Comparison of ENCODE assay signal across 1 cellular context in the genomic region with DNA sequence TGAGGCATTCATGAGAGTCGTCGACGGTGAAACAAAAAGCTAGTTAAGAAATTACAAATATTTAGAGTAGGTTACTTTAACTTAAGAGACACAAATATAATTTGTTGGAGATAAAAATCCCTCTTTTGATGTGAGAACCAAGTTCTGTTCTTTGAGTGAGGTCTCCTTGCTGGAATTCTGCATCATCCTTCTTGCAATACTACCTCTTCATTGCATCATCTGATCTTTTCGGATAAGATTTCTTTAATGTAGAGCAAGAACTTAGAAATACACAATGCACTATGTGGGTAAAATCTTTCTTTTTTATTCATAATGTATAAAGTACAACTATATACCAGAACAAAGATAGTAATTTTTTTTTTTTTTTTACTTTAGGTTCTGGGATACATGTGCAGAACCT.
TF ChIP-seq lines count a peak whose summit lies in the region.

No MANE protein-coding gene starts in this region.

TF ChIP-seq in HCT116, 20 proteins besides CTCF, POLR2A, EP300 and RAD21 (continued from another document):
- TF ChIP-seq, protein P1, sequence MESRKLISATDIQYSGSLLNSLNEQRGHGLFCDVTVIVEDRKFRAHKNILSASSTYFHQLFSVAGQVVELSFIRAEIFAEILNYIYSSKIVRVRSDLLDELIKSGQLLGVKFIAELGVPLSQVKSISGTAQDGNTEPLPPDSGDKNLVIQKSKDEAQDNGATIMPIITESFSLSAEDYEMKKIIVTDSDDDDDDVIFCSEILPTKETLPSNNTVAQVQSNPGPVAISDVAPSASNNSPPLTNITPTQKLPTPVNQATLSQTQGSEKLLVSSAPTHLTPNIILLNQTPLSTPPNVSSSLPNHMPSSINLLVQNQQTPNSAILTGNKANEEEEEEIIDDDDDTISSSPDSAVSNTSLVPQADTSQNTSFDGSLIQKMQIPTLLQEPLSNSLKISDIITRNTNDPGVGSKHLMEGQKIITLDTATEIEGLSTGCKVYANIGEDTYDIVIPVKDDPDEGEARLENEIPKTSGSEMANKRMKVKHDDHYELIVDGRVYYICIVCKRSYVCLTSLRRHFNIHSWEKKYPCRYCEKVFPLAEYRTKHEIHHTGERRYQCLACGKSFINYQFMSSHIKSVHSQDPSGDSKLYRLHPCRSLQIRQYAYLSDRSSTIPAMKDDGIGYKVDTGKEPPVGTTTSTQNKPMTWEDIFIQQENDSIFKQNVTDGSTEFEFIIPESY (IDR thresholded peaks at IDR 0.05; ENCODE audit: extremely low read depth, insufficient replicate concordance, low read length), result no peak
- no peak for TF ChIP-seq POLR2AphosphoS5 (IDR thresholded peaks at IDR 0.05; ENCODE audit: low read depth, low read length)
- no peak for TF ChIP-seq EGR1 (IDR thresholded peaks at IDR 0.05; ENCODE audit: low read depth)
- TF ChIP-seq CEBPB (IDR thresholded peaks at IDR 0.05; ENCODE audit: low read depth), result peak; percentile 77
- TF ChIP-seq ZNF274 (IDR thresholded peaks at IDR 0.05; ENCODE audit: low read depth, low read length), result no peak
- TF ChIP-seq FOSL1 (IDR thresholded peaks at IDR 0.05; ENCODE audit: low read depth), result no peak
- TF ChIP-seq CBX3 (IDR thresholded peaks at IDR 0.05; ENCODE audit: low read depth), result no peak
